In the genomic region with DNA sequence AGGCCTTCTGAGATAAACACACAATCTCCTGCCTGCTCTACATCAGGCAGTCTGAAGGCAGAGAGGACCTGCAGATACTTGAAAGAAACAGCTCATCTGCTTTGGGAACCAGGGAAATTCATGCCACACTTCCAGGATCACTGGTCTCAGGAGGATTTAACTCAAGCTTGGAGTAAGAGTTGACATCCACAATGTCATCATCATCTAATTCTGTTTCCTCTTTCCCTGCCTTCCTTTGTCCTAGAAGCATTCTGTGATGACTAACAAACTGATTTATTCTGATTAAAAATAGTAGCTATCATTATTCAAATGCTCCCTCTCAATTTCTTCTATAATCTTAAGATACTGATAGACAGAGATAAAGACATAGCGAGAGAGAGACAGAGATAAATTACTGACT, we compare ENCODE assay signal across 15 cellular contexts.
DNase-seq lines count a peak whose midpoint lies in the region; ATAC-seq and TF ChIP-seq lines count a peak whose summit lies in the region.
"Had no signal": no experiment of that assay in that cellular context is flagged by ENCODE, and none has a peak within 500 bp of the region (broad histone marks: within the 10 kb centered on the region; RNA-seq: fewer than 3 reads in every experiment).

No MANE protein-coding gene starts in this region.

- no peaks in the 10 kb centered on the region for H3K36me3 ChIP-seq in DND-41 (ENCODE audit: insufficient read depth, low read length)
- H3K36me3 ChIP-seq in esophagus squamous epithelium = no peaks in the 10 kb centered on the region
- H3K36me3 ChIP-seq: BE2C had no signal

- TF ChIP-seq CTCF in DND-41 (IDR thresholded peaks at IDR 0.05; ENCODE audit: borderline replicate concordance, extremely low read depth, low read length, poor library complexity, severe bottlenecking) (no peak), epithelial cell of esophagus (IDR thresholded peaks at IDR 0.05; ENCODE audit: insufficient read depth, low read depth, low read length, missing control alignments) (no peak), esophagus squamous epithelium (IDR thresholded peaks at IDR 0.05) (no peak)

- 25 to 50% methylated on average over 1 of the region's 1 CpG for WGBS in esophagus squamous epithelium, 2 donors

- H3K4me1 ChIP-seq in DND-41 (ENCODE audit: insufficient read depth, low read length) (no peaks in the 10 kb centered on the region), esophagus squamous epithelium (peaks cover 0 to 18% (median 5%) of the 10 kb centered on the region in 3 donors)
- H3K4me1 ChIP-seq: BE2C had no signal

- no peak for ATAC-seq in DND-41 (ENCODE audit: insufficient read depth, low read depth)
- ATAC-seq in sciatic nerve = no peak

- H3K9ac ChIP-seq in DND-41 (ENCODE audit: low read depth, low read length) = no peak overlapping the region

- no peak overlapping the region for H3K4me2 ChIP-seq in DND-41 (ENCODE audit: insufficient read depth, low read length)

- H3K27ac ChIP-seq in DND-41 (ENCODE audit: low read length) = no peak overlapping the region
- peak overlapping the region; percentile 18 to 78 (median 46) for H3K27ac ChIP-seq in esophagus squamous epithelium
- H3K27ac ChIP-seq in skin epidermis = peak overlapping the region in 14 of 21 experiments; percentile 6 to 71 (median 52)
- H3K27ac ChIP-seq: C4-2B had no signal

- H3K4me3 ChIP-seq in DND-41 (ENCODE audit: low read depth in 1 of 2, low read length in 2 of 2) (no peak overlapping the region), epithelial cell of esophagus (ENCODE audit: low read length) (no peak overlapping the region), esophagus squamous epithelium (no peak overlapping the region), skin epidermis (no peak overlapping the region)

- TF ChIP-seq POLR2A in esophagus squamous epithelium (IDR thresholded peaks at IDR 0.05) = no peak

- H4K20me1 ChIP-seq in DND-41 (ENCODE audit: insufficient read depth, low read length) = no peaks in the 10 kb centered on the region

- intact Hi-C loops in esophagus squamous epithelium (cut with DNase I) (no loop called here), sciatic nerve (cut with DNase I) (no loop called here)

- DNase-seq in DND-41 (no peak), epithelial cell of esophagus (ENCODE audit: low read depth) (peak; percentile 6), esophagus squamous epithelium (lab: John Stamatoyannopoulos, UW) (no peak), AG20443 (ENCODE audit: low spot score) (no peak), sciatic nerve (ENCODE audit: low spot score) (no peak)
- no peak for DNase-seq in activated CD4-positive, alpha-beta T cell treated with anti-CD3 and anti-CD28 coated beads for 48 hours
- DNase-seq: 8988T; BE2C; CD4-positive, alpha-beta memory T cell; DMS153; DMS79 treated with DMSO at 0.1 percent for 48 hours; GDM1; H7 had no signal

- no peaks in the 10 kb centered on the region for H3K79me2 ChIP-seq in DND-41 (ENCODE audit: insufficient read depth, low read length)

- H3K27me3 ChIP-seq in DND-41 (ENCODE audit: insufficient read depth, low read length, poor library complexity) (no peaks in the 10 kb centered on the region), esophagus squamous epithelium (no peaks in the 10 kb centered on the region)
- H3K27me3 ChIP-seq: BE2C had no signal

- H2AFZ ChIP-seq in DND-41 (ENCODE audit: low read depth, low read length) = 0 out of 2 replicates have a peak overlapping the region, but pooled peaks have one; percentile 34

- H3K9me3 ChIP-seq in DND-41 (ENCODE audit: insufficient read depth, low read length, severe bottlenecking) (no peaks in the 10 kb centered on the region), esophagus squamous epithelium (no peaks in the 10 kb centered on the region)
- H3K9me3 ChIP-seq: BE2C had no signal
